ENCODE assay signal across 21 cellular contexts in genomic region chr14:51529731-51530130, GRCh38.
"Had no signal": no experiment of that assay in that cellular context is flagged by ENCODE, and none has a peak within 500 bp of the region (broad histone marks: within the 10 kb centered on the region; RNA-seq: fewer than 3 reads in every experiment).

No MANE protein-coding gene starts in this region.

- H3K4me3 ChIP-seq: heart right ventricle, lower lobe of right lung, stomach, suprapubic skin, tibial nerve had no signal

- H3K4me1 ChIP-seq: lower lobe of right lung had no signal

- H3K27ac ChIP-seq: heart right ventricle, lower lobe of right lung, stomach, suprapubic skin, tibial nerve had no signal

- DNase-seq: activated T-cell treated with anti-CD3 and anti-CD28 coated beads, Interleukin-2, amount 50 U/mL, for 1 hour; aorta; erythroblast; foreskin fibroblast; heart right ventricle; kidney; lower lobe of right lung; naive B cell; occipital lobe; posterior cingulate gyrus; small intestine; stimulated activated CD4-positive, alpha-beta T cell treated with anti-CD3 and anti-CD28 coated beads, Interleukin-2, amount 100 ng/mL, for 24 hours; stomach had no signal

- H3K27me3 ChIP-seq: heart right ventricle, stomach, suprapubic skin, tibial nerve had no signal

- H3K36me3 ChIP-seq: heart right ventricle, lower lobe of right lung, stomach, suprapubic skin, tibial nerve had no signal

- FAIRE-seq: kidney, small intestine, TTC549 had no signal

- ATAC-seq: activated naive CD4-positive, alpha-beta T cell treated with anti-CD3 and anti-CD28 coated beads, Interleukin-2, amount 50 U/mL, for 72 hours; heart right ventricle; left lobe of liver; lower lobe of right lung; sciatic nerve; stimulated activated memory B cell treated with anti-CD40 and anti-IgM and Interleukin-4, amounts not matched to agents 10 μg/mL and 1 μg/mL and 100 μg/mL, for 72 hours; WTC11 had no signal

- H3K9me3 ChIP-seq: heart right ventricle, lower lobe of right lung, stomach, suprapubic skin, tibial nerve had no signal
